In the genomic region with DNA sequence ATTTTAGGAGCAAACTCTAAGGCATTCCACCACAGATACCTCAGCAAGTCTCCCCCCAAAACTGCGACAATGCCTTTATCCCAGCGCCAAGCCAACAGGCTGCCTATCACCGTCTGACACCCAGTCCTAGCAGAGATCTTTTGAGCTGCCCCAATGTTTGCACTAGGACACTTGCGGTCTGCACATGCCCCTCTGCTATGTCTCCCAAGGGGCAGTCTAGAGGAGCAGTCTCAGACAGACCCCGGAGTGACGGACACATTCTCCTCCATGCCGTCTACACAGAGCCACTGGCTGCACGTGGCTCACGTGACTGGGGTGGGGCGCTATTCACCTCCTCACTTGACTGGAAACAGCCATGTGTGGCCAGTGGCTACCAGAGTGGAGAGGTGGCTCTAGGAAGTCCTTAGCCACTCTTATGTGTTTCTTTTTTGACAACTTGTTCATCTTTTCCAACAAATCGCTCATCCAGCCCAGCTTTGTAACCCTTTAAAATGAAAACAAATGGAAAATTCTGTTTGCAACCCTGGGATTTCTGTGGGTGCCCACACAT, we compare ENCODE assay signal across 2 cellular contexts.
TF ChIP-seq lines count a peak whose summit lies in the region.

No MANE protein-coding gene starts in this region.

TF ChIP-seq in GM23338, 12 proteins besides CTCF, POLR2A, EP300 and RAD21 (continues in another document):
- TF ChIP-seq EZH2phosphoT487 (IDR thresholded peaks at IDR 0.05; ENCODE audit: unreplicated experiment) (no peak), POLR2AphosphoS5 (IDR thresholded peaks at IDR 0.05; ENCODE audit: low read depth) (no peak), JUNB (IDR thresholded peaks at IDR 0.05; ENCODE audit: unreplicated experiment) (no peak), ZNF331 (CRISPR knock-in tag; IDR thresholded peaks at IDR 0.05; ENCODE audit: low read depth) (no peak), CREB1 (CRISPR knock-in tag; IDR thresholded peaks at IDR 0.05; ENCODE audit: low read depth) (no peak), STAT1 (IDR thresholded peaks at IDR 0.05; ENCODE audit: unreplicated experiment) (no peak)
- TF ChIP-seq, protein P1, sequence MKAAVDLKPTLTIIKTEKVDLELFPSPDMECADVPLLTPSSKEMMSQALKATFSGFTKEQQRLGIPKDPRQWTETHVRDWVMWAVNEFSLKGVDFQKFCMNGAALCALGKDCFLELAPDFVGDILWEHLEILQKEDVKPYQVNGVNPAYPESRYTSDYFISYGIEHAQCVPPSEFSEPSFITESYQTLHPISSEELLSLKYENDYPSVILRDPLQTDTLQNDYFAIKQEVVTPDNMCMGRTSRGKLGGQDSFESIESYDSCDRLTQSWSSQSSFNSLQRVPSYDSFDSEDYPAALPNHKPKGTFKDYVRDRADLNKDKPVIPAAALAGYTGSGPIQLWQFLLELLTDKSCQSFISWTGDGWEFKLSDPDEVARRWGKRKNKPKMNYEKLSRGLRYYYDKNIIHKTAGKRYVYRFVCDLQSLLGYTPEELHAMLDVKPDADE (IDR thresholded peaks at IDR 0.05), result no peak
- TF ChIP-seq, protein P2, sequence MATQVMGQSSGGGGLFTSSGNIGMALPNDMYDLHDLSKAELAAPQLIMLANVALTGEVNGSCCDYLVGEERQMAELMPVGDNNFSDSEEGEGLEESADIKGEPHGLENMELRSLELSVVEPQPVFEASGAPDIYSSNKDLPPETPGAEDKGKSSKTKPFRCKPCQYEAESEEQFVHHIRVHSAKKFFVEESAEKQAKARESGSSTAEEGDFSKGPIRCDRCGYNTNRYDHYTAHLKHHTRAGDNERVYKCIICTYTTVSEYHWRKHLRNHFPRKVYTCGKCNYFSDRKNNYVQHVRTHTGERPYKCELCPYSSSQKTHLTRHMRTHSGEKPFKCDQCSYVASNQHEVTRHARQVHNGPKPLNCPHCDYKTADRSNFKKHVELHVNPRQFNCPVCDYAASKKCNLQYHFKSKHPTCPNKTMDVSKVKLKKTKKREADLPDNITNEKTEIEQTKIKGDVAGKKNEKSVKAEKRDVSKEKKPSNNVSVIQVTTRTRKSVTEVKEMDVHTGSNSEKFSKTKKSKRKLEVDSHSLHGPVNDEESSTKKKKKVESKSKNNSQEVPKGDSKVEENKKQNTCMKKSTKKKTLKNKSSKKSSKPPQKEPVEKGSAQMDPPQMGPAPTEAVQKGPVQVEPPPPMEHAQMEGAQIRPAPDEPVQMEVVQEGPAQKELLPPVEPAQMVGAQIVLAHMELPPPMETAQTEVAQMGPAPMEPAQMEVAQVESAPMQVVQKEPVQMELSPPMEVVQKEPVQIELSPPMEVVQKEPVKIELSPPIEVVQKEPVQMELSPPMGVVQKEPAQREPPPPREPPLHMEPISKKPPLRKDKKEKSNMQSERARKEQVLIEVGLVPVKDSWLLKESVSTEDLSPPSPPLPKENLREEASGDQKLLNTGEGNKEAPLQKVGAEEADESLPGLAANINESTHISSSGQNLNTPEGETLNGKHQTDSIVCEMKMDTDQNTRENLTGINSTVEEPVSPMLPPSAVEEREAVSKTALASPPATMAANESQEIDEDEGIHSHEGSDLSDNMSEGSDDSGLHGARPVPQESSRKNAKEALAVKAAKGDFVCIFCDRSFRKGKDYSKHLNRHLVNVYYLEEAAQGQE (IDR thresholded peaks at IDR 0.05; ENCODE audit: unreplicated experiment), result no peak
- TF ChIP-seq, protein P3, sequence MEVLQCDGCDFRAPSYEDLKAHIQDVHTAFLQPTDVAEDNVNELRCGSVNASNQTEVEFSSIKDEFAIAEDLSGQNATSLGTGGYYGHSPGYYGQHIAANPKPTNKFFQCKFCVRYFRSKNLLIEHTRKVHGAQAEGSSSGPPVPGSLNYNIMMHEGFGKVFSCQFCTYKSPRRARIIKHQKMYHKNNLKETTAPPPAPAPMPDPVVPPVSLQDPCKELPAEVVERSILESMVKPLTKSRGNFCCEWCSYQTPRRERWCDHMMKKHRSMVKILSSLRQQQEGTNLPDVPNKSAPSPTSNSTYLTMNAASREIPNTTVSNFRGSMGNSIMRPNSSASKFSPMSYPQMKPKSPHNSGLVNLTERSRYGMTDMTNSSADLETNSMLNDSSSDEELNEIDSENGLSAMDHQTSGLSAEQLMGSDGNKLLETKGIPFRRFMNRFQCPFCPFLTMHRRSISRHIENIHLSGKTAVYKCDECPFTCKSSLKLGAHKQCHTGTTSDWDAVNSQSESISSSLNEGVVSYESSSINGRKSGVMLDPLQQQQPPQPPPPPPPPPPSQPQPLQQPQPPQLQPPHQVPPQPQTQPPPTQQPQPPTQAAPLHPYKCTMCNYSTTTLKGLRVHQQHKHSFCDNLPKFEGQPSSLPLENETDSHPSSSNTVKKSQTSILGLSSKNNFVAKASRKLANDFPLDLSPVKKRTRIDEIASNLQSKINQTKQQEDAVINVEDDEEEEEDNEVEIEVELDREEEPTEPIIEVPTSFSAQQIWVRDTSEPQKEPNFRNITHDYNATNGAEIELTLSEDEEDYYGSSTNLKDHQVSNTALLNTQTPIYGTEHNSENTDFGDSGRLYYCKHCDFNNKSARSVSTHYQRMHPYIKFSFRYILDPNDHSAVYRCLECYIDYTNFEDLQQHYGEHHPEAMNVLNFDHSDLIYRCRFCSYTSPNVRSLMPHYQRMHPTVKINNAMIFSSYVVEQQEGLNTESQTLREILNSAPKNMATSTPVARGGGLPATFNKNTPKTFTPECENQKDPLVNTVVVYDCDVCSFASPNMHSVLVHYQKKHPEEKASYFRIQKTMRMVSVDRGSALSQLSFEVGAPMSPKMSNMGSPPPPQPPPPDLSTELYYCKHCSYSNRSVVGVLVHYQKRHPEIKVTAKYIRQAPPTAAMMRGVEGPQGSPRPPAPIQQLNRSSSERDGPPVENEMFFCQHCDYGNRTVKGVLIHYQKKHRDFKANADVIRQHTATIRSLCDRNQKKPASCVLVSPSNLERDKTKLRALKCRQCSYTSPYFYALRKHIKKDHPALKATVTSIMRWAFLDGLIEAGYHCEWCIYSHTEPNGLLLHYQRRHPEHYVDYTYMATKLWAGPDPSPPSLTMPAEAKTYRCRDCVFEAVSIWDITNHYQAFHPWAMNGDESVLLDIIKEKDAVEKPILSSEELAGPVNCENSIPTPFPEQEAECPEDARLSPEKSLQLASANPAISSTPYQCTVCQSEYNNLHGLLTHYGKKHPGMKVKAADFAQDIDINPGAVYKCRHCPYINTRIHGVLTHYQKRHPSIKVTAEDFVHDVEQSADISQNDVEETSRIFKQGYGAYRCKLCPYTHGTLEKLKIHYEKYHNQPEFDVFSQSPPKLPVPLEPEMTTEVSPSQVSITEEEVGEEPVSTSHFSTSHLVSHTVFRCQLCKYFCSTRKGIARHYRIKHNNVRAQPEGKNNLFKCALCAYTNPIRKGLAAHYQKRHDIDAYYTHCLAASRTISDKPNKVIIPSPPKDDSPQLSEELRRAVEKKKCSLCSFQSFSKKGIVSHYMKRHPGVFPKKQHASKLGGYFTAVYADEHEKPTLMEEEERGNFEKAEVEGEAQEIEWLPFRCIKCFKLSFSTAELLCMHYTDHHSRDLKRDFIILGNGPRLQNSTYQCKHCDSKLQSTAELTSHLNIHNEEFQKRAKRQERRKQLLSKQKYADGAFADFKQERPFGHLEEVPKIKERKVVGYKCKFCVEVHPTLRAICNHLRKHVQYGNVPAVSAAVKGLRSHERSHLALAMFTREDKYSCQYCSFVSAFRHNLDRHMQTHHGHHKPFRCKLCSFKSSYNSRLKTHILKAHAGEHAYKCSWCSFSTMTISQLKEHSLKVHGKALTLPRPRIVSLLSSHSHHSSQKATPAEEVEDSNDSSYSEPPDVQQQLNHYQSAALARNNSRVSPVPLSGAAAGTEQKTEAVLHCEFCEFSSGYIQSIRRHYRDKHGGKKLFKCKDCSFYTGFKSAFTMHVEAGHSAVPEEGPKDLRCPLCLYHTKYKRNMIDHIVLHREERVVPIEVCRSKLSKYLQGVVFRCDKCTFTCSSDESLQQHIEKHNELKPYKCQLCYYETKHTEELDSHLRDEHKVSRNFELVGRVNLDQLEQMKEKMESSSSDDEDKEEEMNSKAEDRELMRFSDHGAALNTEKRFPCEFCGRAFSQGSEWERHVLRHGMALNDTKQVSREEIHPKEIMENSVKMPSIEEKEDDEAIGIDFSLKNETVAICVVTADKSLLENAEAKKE (CRISPR knock-in tag; IDR thresholded peaks at IDR 0.05), result no peak

TF ChIP-seq in GM12878, 131 proteins besides CTCF, POLR2A, EP300 and RAD21:
- TF ChIP-seq, protein P2 (IDR thresholded peaks at IDR 0.05; ENCODE audit: low read depth, low read length), result no peak
- TF ChIP-seq STAT1 (conservative IDR thresholded peaks at IDR 0.05), result no peak
- TF ChIP-seq POLR2AphosphoS5 (IDR thresholded peaks at IDR 0.05; ENCODE audit: low read length), result 0 out of 2 replicates have a peak, but pooled peaks have one; percentile 23
- TF ChIP-seq CBX5 (IDR thresholded peaks at IDR 0.05; ENCODE audit: low read depth), result no peak
- no peak for TF ChIP-seq CHD1 (IDR thresholded peaks at IDR 0.05; ENCODE audit: low read depth, low read length)
- no peak for TF ChIP-seq ZNF207 (IDR thresholded peaks at IDR 0.05; ENCODE audit: borderline replicate concordance)
- no peak for TF ChIP-seq MXI1 (IDR thresholded peaks at IDR 0.05; ENCODE audit: low read depth, low read length)
- no peak for TF ChIP-seq IKZF1 (conservative IDR thresholded peaks at IDR 0.05)
TF ChIP-seq in GM12878: peak in this region for 1.
